10 cellular contexts compared by ENCODE assay signal in genomic region chr9:7320139-7320538, GRCh38.
DNase-seq lines count a peak whose midpoint lies in the region; ATAC-seq and TF ChIP-seq lines count a peak whose summit lies in the region.
"Had no signal": no experiment of that assay in that cellular context is flagged by ENCODE, and none has a peak within 500 bp of the region (broad histone marks: within the 10 kb centered on the region; RNA-seq: fewer than 3 reads in every experiment).

No MANE protein-coding gene starts in this region.

- TF ChIP-seq CTCF in cardiac fibroblast (IDR thresholded peaks at IDR 0.05; ENCODE audit: low read depth, low read length) (no peak), neural crest cell (conservative IDR thresholded peaks at IDR 0.05) (no peak)

- peak overlapping the region; percentile 69 for H3K27ac Mint-ChIP-seq in neural crest cell (ENCODE audit: unreplicated experiment)

- peaks cover 12% of the 10 kb centered on the region for H3K4me1 Mint-ChIP-seq in neural crest cell

- no peak for ATAC-seq in GM21526 (IDR thresholded peaks at IDR 0.05; ENCODE audit: low FRiP score, unreplicated experiment)

- no peaks in the 10 kb centered on the region for H3K27me3 Mint-ChIP-seq in neural crest cell (ENCODE audit: low read depth)

- H3K4me3 ChIP-seq in cardiac fibroblast (replicated peaks in 1 of 2; ENCODE audit: low read depth in 2 of 2, low read length in 2 of 2) = no peak overlapping the region
- H3K4me3 ChIP-seq: thoracic aorta had no signal

- peaks cover 2% of the 10 kb centered on the region for H3K9me3 Mint-ChIP-seq in neural crest cell

- H3K36me3 Mint-ChIP-seq in neural crest cell (ENCODE audit: low read depth) = no peaks in the 10 kb centered on the region

- H3K4me3 Mint-ChIP-seq in neural crest cell = no peak overlapping the region

- DNase-seq in ELF-1 (ENCODE audit: low read depth, low spot score) = peak; percentile 60
- DNase-seq in NCI-H524 (lab: John Stamatoyannopoulos, UW) = peak; percentile 35 to 74
- DNase-seq in cardiac fibroblast (ENCODE audit: low read depth in 2 of 2) = peak; percentile 88 to 94
- DNase-seq in neural crest cell (ENCODE audit: low read depth, low spot score) = no peak
- no peak for DNase-seq in SKM-1 treated with dmso at 0.1 percent for 144 hours (lab: John Stamatoyannopoulos, UW; ENCODE audit: unreplicated experiment)
- DNase-seq in NCI-H1694 treated with DMSO at 0.1 percent for 48 hours (lab: John Stamatoyannopoulos, UW) = no peak
- no peak for DNase-seq in central memory CD4-positive, alpha-beta T cell
- DNase-seq: Right ventricle myocardium superior had no signal

Comparison
In these comparisons a context has a peak if more than half of its experiments do, and no peak if none do; other contexts are left out.
1. DNase-seq: peak in ELF-1 (single experiment), NCI-H524 (2 of 2) and cardiac fibroblast (2 of 2); none in neural crest cell (single experiment), SKM-1 treated with dmso at 0.1 percent for 144 hours (single experiment), NCI-H1694 treated with DMSO at 0.1 percent for 48 hours (single experiment) and central memory CD4-positive, alpha-beta T cell (single experiment).